11 cellular contexts compared by ENCODE assay signal in the genomic region with DNA sequence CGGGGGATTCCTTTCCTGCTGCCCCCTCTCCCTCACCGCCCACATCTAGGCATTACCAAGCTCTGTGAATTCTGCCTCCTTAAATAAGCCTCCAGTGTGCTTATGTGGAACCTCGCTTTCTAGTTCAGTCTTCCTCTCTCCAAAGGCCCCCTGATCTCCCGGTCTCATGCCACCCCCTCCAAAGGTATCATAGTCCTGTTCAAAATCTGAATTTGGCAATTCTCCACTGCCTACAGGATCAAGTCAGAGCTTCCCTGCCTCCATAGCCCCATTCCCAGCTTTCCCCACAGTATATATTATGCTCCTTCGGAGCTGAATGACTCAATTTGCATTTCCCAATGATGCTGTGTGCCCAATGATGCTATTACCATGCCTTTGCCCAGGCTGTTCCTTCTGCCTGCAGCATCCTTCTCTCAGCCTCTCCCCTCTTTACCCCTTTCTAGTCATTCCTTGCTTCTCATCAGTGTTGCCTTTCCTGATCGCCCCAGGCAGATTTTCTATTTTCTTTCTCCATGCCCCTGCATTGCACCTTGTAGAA. TPM values are rescaled to one million over a fixed set of nuclear protein-coding genes. Genes with fewer than 3 reads are reported as not detected.
DNase-seq lines count a peak whose midpoint lies in the region; ATAC-seq and TF ChIP-seq lines count a peak whose summit lies in the region.
"Had no signal": no experiment of that assay in that cellular context is flagged by ENCODE, and none has a peak within 500 bp of the region (broad histone marks: within the 10 kb centered on the region; RNA-seq: fewer than 3 reads in every experiment).

No MANE protein-coding gene starts in this region.

- TF ChIP-seq CTCF in activated CD8-positive, alpha-beta T cell treated with anti-CD3 and anti-CD28 coated beads for 36 hours (IDR thresholded peaks at IDR 0.05) = no peak
- TF ChIP-seq CTCF in WI38 (IDR thresholded peaks at IDR 0.05; ENCODE audit: low read depth, low read length) (no peak), foreskin fibroblast (IDR thresholded peaks at IDR 0.05; ENCODE audit: low read depth, low read length) (no peak)

- H3K4me1 Mint-ChIP-seq in activated CD8-positive, alpha-beta T cell treated with anti-CD3 and anti-CD28 coated beads, Interleukin-2, amount 10 ng/mL, durations not matched to agents 7 days and 5 days (ENCODE audit: low read depth) = peaks cover 45% of the 10 kb centered on the region
- peaks cover 21% of the 10 kb centered on the region for H3K4me1 Mint-ChIP-seq in activated CD8-positive, alpha-beta T cell treated with anti-CD3 and anti-CD28 coated beads for 36 hours (ENCODE audit: low read depth)

- intact Hi-C loops in activated CD8-positive, alpha-beta T cell treated with anti-CD3 and anti-CD28 coated beads for 36 hours (cut with micrococcal nuclease) = loop anchor here (10.0 kb wide), 1 partner anchor 148 kb away; no protein-coding TSS in a partner anchor

- no peak for DNase-seq in activated CD8-positive, alpha-beta T cell treated with anti-CD3 and anti-CD28 coated beads, Interleukin-2, amount 10 ng/mL, durations not matched to agents 7 days and 5 days
- no peak for DNase-seq in activated CD8-positive, alpha-beta T cell treated with anti-CD3 and anti-CD28 coated beads for 36 hours
- DNase-seq in foreskin fibroblast = peak; percentile 33 to 60
- no peak for DNase-seq in skeletal muscle cell (ENCODE audit: low read depth)
- DNase-seq in NCI-H146 (lab: John Stamatoyannopoulos, UW) = no peak
- no peak for DNase-seq in GOT3 (lab: John Stamatoyannopoulos, UW)
- DNase-seq: NCI-H2081 treated with DMSO at 0.1 percent for 48 hours; NK-92 treated with Interleukin-12 subunit alpha and Interleukin-12 subunit beta, amount 100 ng/mL, for 24 hours; testis had no signal

- no peak overlapping the region for H3K27ac Mint-ChIP-seq in activated CD8-positive, alpha-beta T cell treated with anti-CD3 and anti-CD28 coated beads, Interleukin-2, amount 10 ng/mL, durations not matched to agents 7 days and 5 days
- no peak overlapping the region for H3K27ac Mint-ChIP-seq in activated CD8-positive, alpha-beta T cell treated with anti-CD3 and anti-CD28 coated beads for 36 hours

- H3K4me3 Mint-ChIP-seq in activated CD8-positive, alpha-beta T cell treated with anti-CD3 and anti-CD28 coated beads, Interleukin-2, amount 10 ng/mL, durations not matched to agents 7 days and 5 days = peak overlapping the region; percentile 32
- H3K4me3 Mint-ChIP-seq in activated CD8-positive, alpha-beta T cell treated with anti-CD3 and anti-CD28 coated beads for 36 hours = no peak overlapping the region

- ATAC-seq in activated CD8-positive, alpha-beta T cell treated with anti-CD3 and anti-CD28 coated beads, Interleukin-2, amount 10 ng/mL, durations not matched to agents 7 days and 5 days = no peak
- ATAC-seq in activated CD8-positive, alpha-beta T cell treated with anti-CD3 and anti-CD28 coated beads for 36 hours = no peak
- ATAC-seq in HG02973 (IDR thresholded peaks at IDR 0.05; ENCODE audit: unreplicated experiment) = no peak

- peak overlapping the region; percentile 79; the same call in 1 of the 2 replicates for H3K4me3 ChIP-seq in WI38 (ENCODE audit: low read depth, low read length)
- peak overlapping the region in 1 of 2 donors; percentile 77 for H3K4me3 ChIP-seq in foreskin fibroblast (ENCODE audit: low read depth in 1 of 2, low read length in 2 of 2)
- peak overlapping the region; percentile 83 for H3K4me3 ChIP-seq in skeletal muscle cell (ENCODE audit: low read depth, low read length)

- H3K27me3 Mint-ChIP-seq in activated CD8-positive, alpha-beta T cell treated with anti-CD3 and anti-CD28 coated beads, Interleukin-2, amount 10 ng/mL, durations not matched to agents 7 days and 5 days (ENCODE audit: low read depth) = peaks cover 7% of the 10 kb centered on the region
- H3K27me3 Mint-ChIP-seq in activated CD8-positive, alpha-beta T cell treated with anti-CD3 and anti-CD28 coated beads for 36 hours = no peaks in the 10 kb centered on the region

- peaks cover 13% of the 10 kb centered on the region for H3K36me3 Mint-ChIP-seq in activated CD8-positive, alpha-beta T cell treated with anti-CD3 and anti-CD28 coated beads, Interleukin-2, amount 10 ng/mL, durations not matched to agents 7 days and 5 days (ENCODE audit: low read depth)
- no peaks in the 10 kb centered on the region for H3K36me3 Mint-ChIP-seq in activated CD8-positive, alpha-beta T cell treated with anti-CD3 and anti-CD28 coated beads for 36 hours (ENCODE audit: low read depth)

- POLR2A ChIA-PET in activated CD8-positive, alpha-beta T cell treated with anti-CD3 and anti-CD28 coated beads, Interleukin-2, amount 10 ng/mL, durations not matched to agents 7 days and 5 days (lab: Charles Lee) = no interaction called here
- POLR2A ChIA-PET in activated CD8-positive, alpha-beta T cell treated with anti-CD3 and anti-CD28 coated beads for 36 hours (lab: Charles Lee) = interaction anchor here (0.5 to 1.2 kb wide), 4 partner anchors 16 to 404 kb away, joined by 3 read pairs; no protein-coding TSS in a partner anchor

- CTCF ChIA-PET in activated CD8-positive, alpha-beta T cell treated with anti-CD3 and anti-CD28 coated beads, Interleukin-2, amount 10 ng/mL, durations not matched to agents 7 days and 5 days (lab: Charles Lee) = interaction anchor here (0.8 to 4.4 kb wide), 5 partner anchors 13 to 149 kb away, joined by 3 to 32 read pairs (median 4); no protein-coding TSS in a partner anchor
- CTCF ChIA-PET in activated CD8-positive, alpha-beta T cell treated with anti-CD3 and anti-CD28 coated beads for 36 hours (lab: Charles Lee) = interaction anchor here (0.9 to 6.9 kb wide), 7 partner anchors 12 to 207 kb away, joined by 3 to 59 read pairs (median 3); no protein-coding TSS in a partner anchor

- H3K9me3 Mint-ChIP-seq in activated CD8-positive, alpha-beta T cell treated with anti-CD3 and anti-CD28 coated beads, Interleukin-2, amount 10 ng/mL, durations not matched to agents 7 days and 5 days (ENCODE audit: insufficient read depth) = no peaks in the 10 kb centered on the region
- no peaks in the 10 kb centered on the region for H3K9me3 Mint-ChIP-seq in activated CD8-positive, alpha-beta T cell treated with anti-CD3 and anti-CD28 coated beads for 36 hours

RNA-seq across cellular contexts. Expression of a gene that starts 1.7 kb away (rescaled TPM):
- 10 to 100 TPM; 11.0 to 12.0 TPM for total RNA-seq in activated CD8-positive, alpha-beta T cell treated with anti-CD3 and anti-CD28 coated beads, Interleukin-2, amount 10 ng/mL, durations not matched to agents 7 days and 5 days
- 1 to 10 TPM; 2.5 TPM for total RNA-seq in activated CD8-positive, alpha-beta T cell treated with anti-CD3 and anti-CD28 coated beads for 36 hours

RNA-seq across cellular contexts. Expression of a gene that starts 46.0 kb away (rescaled TPM):
- total RNA-seq in activated CD8-positive, alpha-beta T cell treated with anti-CD3 and anti-CD28 coated beads, Interleukin-2, amount 10 ng/mL, durations not matched to agents 7 days and 5 days = 100 to 1,000 TPM; 206 to 215 TPM
- total RNA-seq in activated CD8-positive, alpha-beta T cell treated with anti-CD3 and anti-CD28 coated beads for 36 hours = 100 to 1,000 TPM; 404 TPM

Comparison
In these comparisons a context has a peak if more than half of its experiments do, and no peak if none do; other contexts are left out.
1. DNase-seq: peak in foreskin fibroblast (2 of 2); none in activated CD8-positive, alpha-beta T cell treated with anti-CD3 and anti-CD28 coated beads, Interleukin-2, amount 10 ng/mL, durations not matched to agents 7 days and 5 days (single experiment), activated CD8-positive, alpha-beta T cell treated with anti-CD3 and anti-CD28 coated beads for 36 hours (single experiment), skeletal muscle cell (single experiment), NCI-H146 (single experiment) and GOT3 (single experiment).